ENCODE assay signal across 17 cellular contexts in genomic region chr12:45687081-45688015, GRCh38. TPM values are rescaled to one million over a fixed set of nuclear protein-coding genes. Genes with fewer than 3 reads are reported as not detected.
DNase-seq lines count a peak whose midpoint lies in the region; ATAC-seq and TF ChIP-seq lines count a peak whose summit lies in the region.
"Had no signal": no experiment of that assay in that cellular context is flagged by ENCODE, and none has a peak within 500 bp of the region (broad histone marks: within the 10 kb centered on the region; RNA-seq: fewer than 3 reads in every experiment).

No MANE protein-coding gene starts in this region.

- CTCF ChIA-PET in activated naive CD4-positive, alpha-beta T cell treated with anti-CD3 and anti-CD28 coated beads for 36 hours (lab: Charles Lee), result interaction anchor here (0.5 to 1.5 kb wide), 3 partner anchors 8 to 1370 kb away, joined by 3 to 7 read pairs (median 3); no protein-coding TSS in a partner anchor
- CTCF ChIA-PET in activated naive CD4-positive, alpha-beta T cell treated with anti-CD3 and anti-CD28 coated beads, Interleukin-2, amount 10 ng/mL, durations not matched to agents 7 days and 5 days (lab: Charles Lee), result interaction anchor here (1.4 kb wide), 1 partner anchor 18 kb away, joined by 3 read pairs; no protein-coding TSS in a partner anchor
- CTCF ChIA-PET in HEK293 (lab: Yijun Ruan, JAX), result interaction anchor here (0.6 to 0.7 kb wide), 2 partner anchors 37 to 159 kb away, joined by 3 read pairs; no protein-coding TSS in a partner anchor

- peaks cover 2% of the 10 kb centered on the region for H3K27me3 Mint-ChIP-seq in activated naive CD4-positive, alpha-beta T cell treated with anti-CD3 and anti-CD28 coated beads for 36 hours (ENCODE audit: low read depth)
- H3K27me3 Mint-ChIP-seq in activated naive CD4-positive, alpha-beta T cell treated with anti-CD3 and anti-CD28 coated beads, Interleukin-2, amount 10 ng/mL, durations not matched to agents 7 days and 5 days, result peaks cover 12% of the 10 kb centered on the region

- peak; percentile 74 for ATAC-seq in stimulated activated naive CD8-positive, alpha-beta T cell treated with anti-CD3 and anti-CD28 coated beads, Interleukin-15, Interleukin-2, amounts not matched to agents 100 U/mL and 50 U/mL, for 24 hours

- H3K4me3 ChIP-seq in HEK293 (ENCODE audit: low read depth, low read length) (no peak overlapping the region), SK-N-MC (peak overlapping the region; percentile 34)
- H3K4me3 ChIP-seq: MG63 had no signal

- no peak for TF ChIP-seq CTCF in HEK293 (tag by site-specific recombination; IDR thresholded peaks at IDR 0.05)

- intact Hi-C loops in activated naive CD4-positive, alpha-beta T cell treated with anti-CD3 and anti-CD28 coated beads for 36 hours (cut with micrococcal nuclease), result loop anchor here (2.0 kb wide), 1 partner anchor 23 kb away; no protein-coding TSS in a partner anchor

- H3K36me3 Mint-ChIP-seq in activated naive CD4-positive, alpha-beta T cell treated with anti-CD3 and anti-CD28 coated beads for 36 hours (ENCODE audit: low read depth), result no peaks in the 10 kb centered on the region
- H3K36me3 Mint-ChIP-seq in activated naive CD4-positive, alpha-beta T cell treated with anti-CD3 and anti-CD28 coated beads, Interleukin-2, amount 10 ng/mL, durations not matched to agents 7 days and 5 days, result peaks cover 2% of the 10 kb centered on the region
- H3K36me3 Mint-ChIP-seq: CD4-positive, CD25-positive, alpha-beta regulatory T cell had no signal

- POLR2A ChIA-PET in HEK293 (lab: Yijun Ruan, JAX), result interaction anchor here (0.5 kb wide), 1 partner anchor 105 kb away, joined by 8 read pairs; no protein-coding TSS in a partner anchor

- H3K9me3 ChIP-seq in HEK293 (ENCODE audit: control insufficient read depth, insufficient read depth, low read depth, low read length) (no peaks in the 10 kb centered on the region), SK-N-MC (ENCODE audit: low read depth, low read length) (no peaks in the 10 kb centered on the region)
- H3K9me3 ChIP-seq: MG63, SK-N-SH had no signal

- H3K36me3 ChIP-seq in HEK293 (ENCODE audit: control insufficient read depth in 2 of 2, insufficient read depth in 1 of 2, low read length in 2 of 2) (no peaks in the 10 kb centered on the region), SK-N-MC (ENCODE audit: insufficient read depth, low read length) (no peaks in the 10 kb centered on the region)
- H3K36me3 ChIP-seq: MG63 had no signal

- no peak overlapping the region for H3K9ac ChIP-seq in SK-N-MC (ENCODE audit: insufficient read length)
- H3K9ac ChIP-seq: SK-N-SH had no signal

- no peak overlapping the region for H3K27ac Mint-ChIP-seq in activated naive CD4-positive, alpha-beta T cell treated with anti-CD3 and anti-CD28 coated beads for 36 hours
- no peak overlapping the region for H3K27ac Mint-ChIP-seq in activated naive CD4-positive, alpha-beta T cell treated with anti-CD3 and anti-CD28 coated beads, Interleukin-2, amount 10 ng/mL, durations not matched to agents 7 days and 5 days
- H3K27ac Mint-ChIP-seq: CD4-positive, CD25-positive, alpha-beta regulatory T cell; HFFc6 had no signal

- H3K27ac ChIP-seq in HEK293 (ENCODE audit: extremely low read depth, low read depth, low read length), result no peak overlapping the region
- H3K27ac ChIP-seq in SK-N-MC, result peak overlapping the region; percentile 48; the same call in 1 of the 2 replicates
- H3K27ac ChIP-seq: RWPE1 had no signal

- peak; percentile 42 for DNase-seq in activated naive CD4-positive, alpha-beta T cell treated with anti-CD3 and anti-CD28 coated beads for 36 hours
- DNase-seq in activated naive CD4-positive, alpha-beta T cell treated with anti-CD3 and anti-CD28 coated beads, Interleukin-2, amount 10 ng/mL, durations not matched to agents 7 days and 5 days, result no peak
- no peak for DNase-seq in SK-N-MC (ENCODE audit: low read depth, low spot score)
- no peak for DNase-seq in stimulated activated naive CD8-positive, alpha-beta T cell treated with anti-CD3 and anti-CD28 coated beads, Interleukin-15, Interleukin-2, amounts not matched to agents 100 U/mL and 50 U/mL, for 24 hours
- DNase-seq in NK-92 treated with Interleukin-12 subunit alpha and Interleukin-12 subunit beta, amount 100 ng/mL, for 24 hours (lab: John Stamatoyannopoulos, UW), result no peak
- DNase-seq in kidney glomerular epithelial cell (lab: John Stamatoyannopoulos, UW), result no peak
- DNase-seq: CD4-positive, CD25-positive, alpha-beta regulatory T cell; HFFc6; Kasumi-1; MG63; NCI-H1694 treated with DMSO at 0.1 percent for 48 hours; NCI-H2081 treated with DMSO at 0.1 percent for 48 hours; NCI-H2171 treated with DMSO at 0.1 percent for 48 hours; SHP77 treated with DMSO at 0.1 percent for 48 hours had no signal

- no peaks in the 10 kb centered on the region for H3K9me3 Mint-ChIP-seq in activated naive CD4-positive, alpha-beta T cell treated with anti-CD3 and anti-CD28 coated beads for 36 hours
- no peaks in the 10 kb centered on the region for H3K9me3 Mint-ChIP-seq in activated naive CD4-positive, alpha-beta T cell treated with anti-CD3 and anti-CD28 coated beads, Interleukin-2, amount 10 ng/mL, durations not matched to agents 7 days and 5 days
- H3K9me3 Mint-ChIP-seq: HFFc6 had no signal

- H3K4me1 ChIP-seq in HEK293 (ENCODE audit: control insufficient read depth, insufficient read depth, low read length), result no peaks in the 10 kb centered on the region; the same call in 1 of the 2 replicates

- peaks cover 10% of the 10 kb centered on the region for H3K4me1 Mint-ChIP-seq in activated naive CD4-positive, alpha-beta T cell treated with anti-CD3 and anti-CD28 coated beads for 36 hours (ENCODE audit: low read depth)
- peaks cover 20% of the 10 kb centered on the region for H3K4me1 Mint-ChIP-seq in activated naive CD4-positive, alpha-beta T cell treated with anti-CD3 and anti-CD28 coated beads, Interleukin-2, amount 10 ng/mL, durations not matched to agents 7 days and 5 days
- H3K4me1 Mint-ChIP-seq: CD4-positive, CD25-positive, alpha-beta regulatory T cell had no signal

- H3K4me3 Mint-ChIP-seq in activated naive CD4-positive, alpha-beta T cell treated with anti-CD3 and anti-CD28 coated beads for 36 hours, result no peak overlapping the region
- H3K4me3 Mint-ChIP-seq in activated naive CD4-positive, alpha-beta T cell treated with anti-CD3 and anti-CD28 coated beads, Interleukin-2, amount 10 ng/mL, durations not matched to agents 7 days and 5 days, result no peak overlapping the region
- H3K4me3 Mint-ChIP-seq: CD4-positive, CD25-positive, alpha-beta regulatory T cell; HFFc6 had no signal

TF ChIP-seq in HEK293, 187 proteins besides CTCF, POLR2A, EP300 and RAD21:
- TF ChIP-seq ZFP69B (tag by site-specific recombination; IDR thresholded peaks at IDR 0.05) (peak; percentile 65; the same call in 1 of the 2 replicates), ZNF768 (tag by site-specific recombination; IDR thresholded peaks at IDR 0.05) (no peak), SCRT2 (tag by site-specific recombination; IDR thresholded peaks at IDR 0.05) (0 out of 2 replicates have a peak, but pooled peaks have one; percentile 16), ZNF692 (tag by site-specific recombination; IDR thresholded peaks at IDR 0.05) (peak; percentile 95)
- TF ChIP-seq, protein P1, sequence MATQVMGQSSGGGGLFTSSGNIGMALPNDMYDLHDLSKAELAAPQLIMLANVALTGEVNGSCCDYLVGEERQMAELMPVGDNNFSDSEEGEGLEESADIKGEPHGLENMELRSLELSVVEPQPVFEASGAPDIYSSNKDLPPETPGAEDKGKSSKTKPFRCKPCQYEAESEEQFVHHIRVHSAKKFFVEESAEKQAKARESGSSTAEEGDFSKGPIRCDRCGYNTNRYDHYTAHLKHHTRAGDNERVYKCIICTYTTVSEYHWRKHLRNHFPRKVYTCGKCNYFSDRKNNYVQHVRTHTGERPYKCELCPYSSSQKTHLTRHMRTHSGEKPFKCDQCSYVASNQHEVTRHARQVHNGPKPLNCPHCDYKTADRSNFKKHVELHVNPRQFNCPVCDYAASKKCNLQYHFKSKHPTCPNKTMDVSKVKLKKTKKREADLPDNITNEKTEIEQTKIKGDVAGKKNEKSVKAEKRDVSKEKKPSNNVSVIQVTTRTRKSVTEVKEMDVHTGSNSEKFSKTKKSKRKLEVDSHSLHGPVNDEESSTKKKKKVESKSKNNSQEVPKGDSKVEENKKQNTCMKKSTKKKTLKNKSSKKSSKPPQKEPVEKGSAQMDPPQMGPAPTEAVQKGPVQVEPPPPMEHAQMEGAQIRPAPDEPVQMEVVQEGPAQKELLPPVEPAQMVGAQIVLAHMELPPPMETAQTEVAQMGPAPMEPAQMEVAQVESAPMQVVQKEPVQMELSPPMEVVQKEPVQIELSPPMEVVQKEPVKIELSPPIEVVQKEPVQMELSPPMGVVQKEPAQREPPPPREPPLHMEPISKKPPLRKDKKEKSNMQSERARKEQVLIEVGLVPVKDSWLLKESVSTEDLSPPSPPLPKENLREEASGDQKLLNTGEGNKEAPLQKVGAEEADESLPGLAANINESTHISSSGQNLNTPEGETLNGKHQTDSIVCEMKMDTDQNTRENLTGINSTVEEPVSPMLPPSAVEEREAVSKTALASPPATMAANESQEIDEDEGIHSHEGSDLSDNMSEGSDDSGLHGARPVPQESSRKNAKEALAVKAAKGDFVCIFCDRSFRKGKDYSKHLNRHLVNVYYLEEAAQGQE (tag by site-specific recombination; IDR thresholded peaks at IDR 0.05), result peak; percentile 82

RNA-seq across cellular contexts. Expression of gene ARID2, which starts 42.2 kb away (rescaled TPM):
- 10 to 100 TPM; 27.7 to 28.3 TPM for total RNA-seq in activated naive CD4-positive, alpha-beta T cell treated with anti-CD3 and anti-CD28 coated beads for 36 hours
